ENCODE assay signal across 8 cellular contexts in genomic region chr17:74158761-74159160, GRCh38.
"Had no signal": no experiment of that assay in that cellular context is flagged by ENCODE, and none has a peak within 500 bp of the region (broad histone marks: within the 10 kb centered on the region; RNA-seq: fewer than 3 reads in every experiment).

No MANE protein-coding gene starts in this region.

- H3K4me3 Mint-ChIP-seq: GM23338, HFFc6 had no signal

- H3K4me2 ChIP-seq: GM23338, KMS-11 had no signal

- H3K9ac ChIP-seq: KMS-11 had no signal

- H3K27ac ChIP-seq: HL-60, KMS-11 had no signal

- ATAC-seq: GM23338, HCT116 had no signal

- H3K27ac Mint-ChIP-seq: GM23338, HFFc6 had no signal

- H3K4me1 ChIP-seq: HAP-1 had no signal

- H2AFZ ChIP-seq: GM23338 had no signal

- DNase-seq: HFFc6, IMR-90, KBM-7 had no signal

- H3K9me3 ChIP-seq: HAP-1 had no signal

- H3K4me3 ChIP-seq: GM23338, HAP-1 had no signal

- H3K36me3 ChIP-seq: HAP-1 had no signal
